1 cellular context compared by ENCODE assay signal in the genomic region with DNA sequence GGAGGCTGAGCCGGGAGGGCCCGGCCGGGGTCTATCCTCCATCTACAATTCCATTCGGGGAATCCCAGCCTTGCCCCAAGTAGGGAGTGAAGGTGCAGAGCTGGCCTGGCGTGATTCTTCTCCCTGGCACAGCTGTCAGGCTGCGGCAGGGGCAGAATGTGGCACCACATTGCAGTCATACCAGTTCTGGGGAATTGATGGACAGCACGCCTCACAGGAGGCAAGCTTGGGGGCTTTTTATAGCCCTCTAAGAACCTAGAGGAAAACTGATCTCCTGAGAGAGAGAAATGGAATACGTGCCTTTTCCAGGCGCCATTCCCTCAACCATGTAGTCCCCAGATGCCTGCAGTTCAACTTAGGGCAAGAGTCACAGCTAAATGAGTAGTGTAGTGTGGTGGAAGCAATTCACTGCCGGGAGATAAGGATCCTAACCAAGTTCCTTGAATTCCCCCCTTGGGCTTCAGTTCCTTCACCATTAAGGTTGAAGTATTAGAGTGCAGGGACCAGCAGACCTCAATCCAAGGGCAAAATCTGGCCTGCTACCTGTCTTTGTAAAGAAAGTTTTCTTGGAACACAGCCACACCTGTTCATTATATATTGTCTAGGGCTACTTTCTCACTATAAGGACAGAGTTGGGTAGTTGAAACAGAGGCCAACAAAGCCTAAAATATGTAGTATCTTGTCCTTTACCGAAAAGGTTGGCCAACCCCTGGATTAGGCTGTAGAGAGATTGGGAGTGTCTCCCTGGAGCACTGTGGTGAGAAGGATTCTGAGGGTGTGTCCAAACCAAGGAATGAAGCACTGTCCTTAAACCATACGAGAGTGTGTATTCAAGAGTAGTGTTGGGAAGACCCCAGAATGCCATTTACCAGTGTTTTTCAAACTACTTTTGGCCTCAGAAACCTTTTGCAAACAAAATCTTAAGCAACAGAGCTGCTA.
TF ChIP-seq lines count a peak whose summit lies in the region.

No MANE protein-coding gene starts in this region.

TF ChIP-seq in HepG2, 621 proteins besides CTCF, POLR2A, EP300 and RAD21:
- TF ChIP-seq TSC22D2 (CRISPR knock-in tag; IDR thresholded peaks at IDR 0.05; ENCODE audit: borderline replicate concordance) (no peak), ZNF768 (CRISPR knock-in tag; IDR thresholded peaks at IDR 0.05) (no peak), ZNF251 (CRISPR knock-in tag; IDR thresholded peaks at IDR 0.05) (no peak), ZNF124 (CRISPR knock-in tag; IDR thresholded peaks at IDR 0.05) (no peak), KMT2B (CRISPR knock-in tag; IDR thresholded peaks at IDR 0.05) (no peak), GATA4 (IDR thresholded peaks at IDR 0.05; ENCODE audit: borderline replicate concordance, low read depth) (no peak), ZNF891 (CRISPR knock-in tag; IDR thresholded peaks at IDR 0.05) (no peak), ZBTB7B (CRISPR knock-in tag; IDR thresholded peaks at IDR 0.05) (no peak), ZNF557 (CRISPR knock-in tag; IDR thresholded peaks at IDR 0.05) (no peak), MXI1 (IDR thresholded peaks at IDR 0.05; ENCODE audit: borderline replicate concordance, low read depth, low read length) (no peak), ZNF335 (CRISPR knock-in tag; IDR thresholded peaks at IDR 0.05) (no peak), ZNF563 (CRISPR knock-in tag; IDR thresholded peaks at IDR 0.05) (no peak), ZNF619 (CRISPR knock-in tag; IDR thresholded peaks at IDR 0.05) (no peak), MYNN (CRISPR knock-in tag; IDR thresholded peaks at IDR 0.05; ENCODE audit: low read depth) (no peak)
- TF ChIP-seq, protein P1, sequence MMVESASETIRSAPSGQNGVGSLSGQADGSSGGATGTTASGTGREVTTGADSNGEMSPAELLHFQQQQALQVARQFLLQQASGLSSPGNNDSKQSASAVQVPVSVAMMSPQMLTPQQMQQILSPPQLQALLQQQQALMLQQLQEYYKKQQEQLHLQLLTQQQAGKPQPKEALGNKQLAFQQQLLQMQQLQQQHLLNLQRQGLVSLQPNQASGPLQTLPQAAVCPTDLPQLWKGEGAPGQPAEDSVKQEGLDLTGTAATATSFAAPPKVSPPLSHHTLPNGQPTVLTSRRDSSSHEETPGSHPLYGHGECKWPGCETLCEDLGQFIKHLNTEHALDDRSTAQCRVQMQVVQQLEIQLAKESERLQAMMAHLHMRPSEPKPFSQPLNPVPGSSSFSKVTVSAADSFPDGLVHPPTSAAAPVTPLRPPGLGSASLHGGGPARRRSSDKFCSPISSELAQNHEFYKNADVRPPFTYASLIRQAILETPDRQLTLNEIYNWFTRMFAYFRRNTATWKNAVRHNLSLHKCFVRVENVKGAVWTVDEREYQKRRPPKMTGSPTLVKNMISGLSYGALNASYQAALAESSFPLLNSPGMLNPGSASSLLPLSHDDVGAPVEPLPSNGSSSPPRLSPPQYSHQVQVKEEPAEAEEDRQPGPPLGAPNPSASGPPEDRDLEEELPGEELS (CRISPR knock-in tag; IDR thresholded peaks at IDR 0.05) = no peak
- TF ChIP-seq, protein P2, sequence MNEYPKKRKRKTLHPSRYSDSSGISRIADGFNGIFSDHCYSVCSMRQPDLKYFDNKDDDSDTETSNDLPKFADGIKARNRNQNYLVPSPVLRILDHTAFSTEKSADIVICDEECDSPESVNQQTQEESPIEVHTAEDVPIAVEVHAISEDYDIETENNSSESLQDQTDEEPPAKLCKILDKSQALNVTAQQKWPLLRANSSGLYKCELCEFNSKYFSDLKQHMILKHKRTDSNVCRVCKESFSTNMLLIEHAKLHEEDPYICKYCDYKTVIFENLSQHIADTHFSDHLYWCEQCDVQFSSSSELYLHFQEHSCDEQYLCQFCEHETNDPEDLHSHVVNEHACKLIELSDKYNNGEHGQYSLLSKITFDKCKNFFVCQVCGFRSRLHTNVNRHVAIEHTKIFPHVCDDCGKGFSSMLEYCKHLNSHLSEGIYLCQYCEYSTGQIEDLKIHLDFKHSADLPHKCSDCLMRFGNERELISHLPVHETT (CRISPR knock-in tag; conservative IDR thresholded peaks at IDR 0.05) = no peak
- TF ChIP-seq, protein P3, sequence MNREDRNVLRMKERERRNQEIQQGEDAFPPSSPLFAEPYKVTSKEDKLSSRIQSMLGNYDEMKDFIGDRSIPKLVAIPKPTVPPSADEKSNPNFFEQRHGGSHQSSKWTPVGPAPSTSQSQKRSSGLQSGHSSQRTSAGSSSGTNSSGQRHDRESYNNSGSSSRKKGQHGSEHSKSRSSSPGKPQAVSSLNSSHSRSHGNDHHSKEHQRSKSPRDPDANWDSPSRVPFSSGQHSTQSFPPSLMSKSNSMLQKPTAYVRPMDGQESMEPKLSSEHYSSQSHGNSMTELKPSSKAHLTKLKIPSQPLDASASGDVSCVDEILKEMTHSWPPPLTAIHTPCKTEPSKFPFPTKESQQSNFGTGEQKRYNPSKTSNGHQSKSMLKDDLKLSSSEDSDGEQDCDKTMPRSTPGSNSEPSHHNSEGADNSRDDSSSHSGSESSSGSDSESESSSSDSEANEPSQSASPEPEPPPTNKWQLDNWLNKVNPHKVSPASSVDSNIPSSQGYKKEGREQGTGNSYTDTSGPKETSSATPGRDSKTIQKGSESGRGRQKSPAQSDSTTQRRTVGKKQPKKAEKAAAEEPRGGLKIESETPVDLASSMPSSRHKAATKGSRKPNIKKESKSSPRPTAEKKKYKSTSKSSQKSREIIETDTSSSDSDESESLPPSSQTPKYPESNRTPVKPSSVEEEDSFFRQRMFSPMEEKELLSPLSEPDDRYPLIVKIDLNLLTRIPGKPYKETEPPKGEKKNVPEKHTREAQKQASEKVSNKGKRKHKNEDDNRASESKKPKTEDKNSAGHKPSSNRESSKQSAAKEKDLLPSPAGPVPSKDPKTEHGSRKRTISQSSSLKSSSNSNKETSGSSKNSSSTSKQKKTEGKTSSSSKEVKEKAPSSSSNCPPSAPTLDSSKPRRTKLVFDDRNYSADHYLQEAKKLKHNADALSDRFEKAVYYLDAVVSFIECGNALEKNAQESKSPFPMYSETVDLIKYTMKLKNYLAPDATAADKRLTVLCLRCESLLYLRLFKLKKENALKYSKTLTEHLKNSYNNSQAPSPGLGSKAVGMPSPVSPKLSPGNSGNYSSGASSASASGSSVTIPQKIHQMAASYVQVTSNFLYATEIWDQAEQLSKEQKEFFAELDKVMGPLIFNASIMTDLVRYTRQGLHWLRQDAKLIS (CRISPR knock-in tag; IDR thresholded peaks at IDR 0.05) = no peak
- TF ChIP-seq, protein P4, sequence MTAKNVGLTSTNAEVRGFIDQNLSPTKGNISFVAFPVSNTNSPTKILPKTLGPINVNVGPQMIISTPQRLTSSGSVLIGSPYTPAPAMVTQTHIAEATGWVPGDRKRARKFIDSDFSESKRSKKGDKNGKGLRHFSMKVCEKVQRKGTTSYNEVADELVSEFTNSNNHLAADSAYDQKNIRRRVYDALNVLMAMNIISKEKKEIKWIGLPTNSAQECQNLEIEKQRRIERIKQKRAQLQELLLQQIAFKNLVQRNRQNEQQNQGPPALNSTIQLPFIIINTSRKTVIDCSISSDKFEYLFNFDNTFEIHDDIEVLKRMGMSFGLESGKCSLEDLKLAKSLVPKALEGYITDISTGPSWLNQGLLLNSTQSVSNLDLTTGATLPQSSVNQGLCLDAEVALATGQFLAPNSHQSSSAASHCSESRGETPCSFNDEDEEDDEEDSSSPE (CRISPR knock-in tag; IDR thresholded peaks at IDR 0.05) = no peak
- TF ChIP-seq, protein P5, sequence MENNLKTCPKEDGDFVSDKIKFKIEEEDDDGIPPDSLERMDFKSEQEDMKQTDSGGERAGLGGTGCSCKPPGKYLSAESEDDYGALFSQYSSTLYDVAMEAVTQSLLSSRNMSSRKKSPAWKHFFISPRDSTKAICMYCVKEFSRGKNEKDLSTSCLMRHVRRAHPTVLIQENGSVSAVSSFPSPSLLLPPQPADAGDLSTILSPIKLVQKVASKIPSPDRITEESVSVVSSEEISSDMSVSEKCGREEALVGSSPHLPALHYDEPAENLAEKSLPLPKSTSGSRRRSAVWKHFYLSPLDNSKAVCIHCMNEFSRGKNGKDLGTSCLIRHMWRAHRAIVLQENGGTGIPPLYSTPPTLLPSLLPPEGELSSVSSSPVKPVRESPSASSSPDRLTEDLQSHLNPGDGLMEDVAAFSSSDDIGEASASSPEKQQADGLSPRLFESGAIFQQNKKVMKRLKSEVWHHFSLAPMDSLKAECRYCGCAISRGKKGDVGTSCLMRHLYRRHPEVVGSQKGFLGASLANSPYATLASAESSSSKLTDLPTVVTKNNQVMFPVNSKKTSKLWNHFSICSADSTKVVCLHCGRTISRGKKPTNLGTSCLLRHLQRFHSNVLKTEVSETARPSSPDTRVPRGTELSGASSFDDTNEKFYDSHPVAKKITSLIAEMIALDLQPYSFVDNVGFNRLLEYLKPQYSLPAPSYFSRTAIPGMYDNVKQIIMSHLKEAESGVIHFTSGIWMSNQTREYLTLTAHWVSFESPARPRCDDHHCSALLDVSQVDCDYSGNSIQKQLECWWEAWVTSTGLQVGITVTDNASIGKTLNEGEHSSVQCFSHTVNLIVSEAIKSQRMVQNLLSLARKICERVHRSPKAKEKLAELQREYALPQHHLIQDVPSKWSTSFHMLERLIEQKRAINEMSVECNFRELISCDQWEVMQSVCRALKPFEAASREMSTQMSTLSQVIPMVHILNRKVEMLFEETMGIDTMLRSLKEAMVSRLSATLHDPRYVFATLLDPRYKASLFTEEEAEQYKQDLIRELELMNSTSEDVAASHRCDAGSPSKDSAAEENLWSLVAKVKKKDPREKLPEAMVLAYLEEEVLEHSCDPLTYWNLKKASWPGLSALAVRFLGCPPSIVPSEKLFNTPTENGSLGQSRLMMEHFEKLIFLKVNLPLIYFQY (CRISPR knock-in tag; IDR thresholded peaks at IDR 0.05; ENCODE audit: borderline replicate concordance) = no peak
- TF ChIP-seq, protein P6, sequence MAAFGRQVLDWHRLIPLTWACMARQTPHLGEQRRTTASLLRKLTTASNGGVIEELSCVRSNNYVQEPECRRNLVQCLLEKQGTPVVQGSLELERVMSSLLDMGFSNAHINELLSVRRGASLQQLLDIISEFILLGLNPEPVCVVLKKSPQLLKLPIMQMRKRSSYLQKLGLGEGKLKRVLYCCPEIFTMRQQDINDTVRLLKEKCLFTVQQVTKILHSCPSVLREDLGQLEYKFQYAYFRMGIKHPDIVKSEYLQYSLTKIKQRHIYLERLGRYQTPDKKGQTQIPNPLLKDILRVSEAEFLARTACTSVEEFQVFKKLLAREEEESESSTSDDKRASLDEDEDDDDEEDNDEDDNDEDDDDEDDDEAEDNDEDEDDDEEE (CRISPR knock-in tag; IDR thresholded peaks at IDR 0.05) = no peak
